Comparison of ENCODE assay signal across 8 cellular contexts in the genomic region with DNA sequence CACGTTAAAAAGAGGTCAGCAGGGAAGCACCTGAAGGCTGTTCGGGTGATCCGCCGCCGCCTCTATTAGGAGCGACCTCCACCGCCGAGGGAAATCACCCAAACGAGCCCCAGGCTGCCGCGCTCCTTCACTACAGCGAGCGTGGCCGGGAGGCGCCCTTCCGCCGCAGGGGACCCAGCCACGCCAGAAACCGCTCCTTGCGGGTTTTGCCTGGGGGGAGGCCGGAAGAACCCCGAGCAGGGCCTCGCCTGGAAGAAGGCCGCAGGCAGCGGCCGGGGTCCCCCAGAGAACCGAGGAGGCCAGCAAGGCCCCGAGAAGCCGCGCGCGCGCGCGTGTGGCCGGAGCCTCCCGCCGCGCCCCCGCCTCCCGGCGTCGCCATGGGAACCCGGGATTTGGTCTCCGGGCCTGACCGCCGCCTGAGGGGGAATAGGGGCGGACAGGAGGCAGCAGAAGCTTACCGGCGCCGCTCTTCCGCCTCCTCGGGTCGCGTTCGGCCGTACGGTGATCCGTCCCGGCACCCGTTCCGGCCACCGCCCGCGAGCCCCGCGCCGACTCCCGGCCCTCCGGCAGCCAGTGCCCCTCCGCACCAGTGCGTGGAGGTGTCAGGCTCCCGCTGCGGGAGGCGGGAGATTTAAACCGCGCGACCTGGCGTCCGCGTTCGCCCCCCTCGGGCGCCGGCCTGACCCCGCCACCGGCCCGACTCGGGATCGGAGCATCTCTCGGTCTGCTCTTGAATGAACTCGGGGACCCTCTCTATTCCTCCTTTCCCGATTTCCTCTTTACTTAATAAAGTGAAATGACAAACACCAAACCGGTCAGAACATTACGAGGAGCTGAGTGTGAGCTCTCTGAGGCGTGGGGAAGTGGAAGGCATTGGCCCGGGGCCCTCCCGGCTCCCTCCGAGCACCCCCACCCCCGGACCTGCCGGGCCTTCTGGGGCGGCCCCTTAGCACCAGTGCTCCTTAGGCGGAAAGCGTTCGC. TPM values are rescaled to one million over a fixed set of nuclear protein-coding genes. Genes with fewer than 3 reads are reported as not detected.
A peak's percentile ranks its signal among the peaks of the same experiment; 100 is the strongest.
DNase-seq lines count a peak whose midpoint lies in the region; ATAC-seq, FAIRE-seq and TF ChIP-seq lines count a peak whose summit lies in the region.

A gene (minus strand): TSS at position 606 of the 981 bp plus-strand sequence. CDS start 42,757 bp downstream, outside the sequence.

- H3K27me3 ChIP-seq in keratinocyte (ENCODE audit: control insufficient read depth, extremely low read depth, insufficient read depth, low read length), result no peaks in the 10 kb centered on the region

- TF ChIP-seq CTCF in A549 (IDR thresholded peaks at IDR 0.05) (no peak), keratinocyte (optimal IDR thresholded peaks at IDR 0.05 in 1 of 3, IDR thresholded peaks at IDR 0.05 in 1 of 3, conservative IDR thresholded peaks at IDR 0.05 in 1 of 3; ENCODE audit: extremely low read depth in 1 of 3, insufficient read depth in 2 of 3, low read length in 3 of 3) (peak in 1 of 3 experiments; percentile 13)

- POLR2A ChIA-PET in A549 (lab: Yijun Ruan, JAX), result interaction anchor here (0.7 to 1.8 kb wide), 3 partner anchors 236 to 283 kb away, joined by 3 to 16 read pairs (median 3); a partner anchor contains a TSS

- H4K20me1 ChIP-seq in keratinocyte (ENCODE audit: control insufficient read depth, extremely low read depth, insufficient read depth, low read length), result no peaks in the 10 kb centered on the region

- peaks cover 2% of the 10 kb centered on the region for H3K9me1 ChIP-seq in keratinocyte (ENCODE audit: control insufficient read depth, extremely low read depth, insufficient read depth, low read length)

- H2AFZ ChIP-seq in keratinocyte (ENCODE audit: control insufficient read depth, low read length), result peak within 1 kb of the TSS; percentile 97

- peak within 1 kb of the TSS; percentile 81 for H3K9ac ChIP-seq in keratinocyte (ENCODE audit: control insufficient read depth, extremely low read depth, insufficient read depth, low read length)

- TF ChIP-seq RAD21 in A549 (conservative IDR thresholded peaks at IDR 0.05 in 1 of 2, IDR thresholded peaks at IDR 0.05 in 1 of 2), result no peak

- peak; percentile 26 to 60 for DNase-seq in A549 (ENCODE audit: low read depth in 1 of 2, low spot score in 1 of 2)
- peak; percentile 78 for DNase-seq in NCI-H2196 (lab: John Stamatoyannopoulos, UW; ENCODE audit: unreplicated experiment)
- peak; percentile 27 for DNase-seq in activated CD4-positive, CD25-positive, alpha-beta regulatory T cell treated with anti-CD3 and anti-CD28 coated beads, Interleukin-2, amount 50 U/mL, for 16 hours (ENCODE audit: low read depth, low spot score)
- peak; percentile 38 for DNase-seq in central memory CD4-positive, alpha-beta T cell
- DNase-seq in keratinocyte (ENCODE audit: low read depth, low spot score), result no peak
- peak; percentile 78 for DNase-seq in stimulated activated CD4-positive, alpha-beta T cell treated with anti-CD3 and anti-CD28 coated beads, Interleukin-15, amount 100 ng/mL, for 24 hours

- CTCF ChIA-PET in A549 (lab: Yijun Ruan, JAX), result interaction anchor here (0.6 to 2.2 kb wide), 18 partner anchors 8 to 944 kb away, joined by 3 to 18 read pairs (median 4); a partner anchor contains a TSS

- no peaks in the 10 kb centered on the region for H3K79me2 ChIP-seq in keratinocyte (ENCODE audit: control insufficient read depth, insufficient read depth, low read length)

- H3K4me2 ChIP-seq in A549 (peak within 1 kb of the TSS; percentile 70), keratinocyte (ENCODE audit: control insufficient read depth, extremely low read depth, insufficient read depth, low read depth, low read length) (peak within 1 kb of the TSS; percentile 97)

- no peak for TF ChIP-seq EP300 in A549 (IDR thresholded peaks at IDR 0.05)

- no peaks in the 10 kb centered on the region for H3K9me3 ChIP-seq in A549
- H3K9me3 ChIP-seq in keratinocyte (ENCODE audit: control insufficient read depth, low read depth, low read length), result no peaks in the 10 kb centered on the region

- dilution Hi-C loops in keratinocyte (cut with MboI; ENCODE audit: extremely low pct_ligation_motif_present, low sequenced_read_pairs), result no loop called here

- H3K4me3 ChIP-seq in A549 (peak within 1 kb of the TSS; percentile 72), keratinocyte (ENCODE audit: control insufficient read depth in 2 of 3, extremely low read depth in 1 of 3, insufficient read depth in 2 of 3, low read depth in 1 of 3, low read length in 3 of 3) (peak within 1 kb of the TSS; percentile 78 to 88 (median 82))

- ATAC-seq in A549, result peak; percentile 87 to 88
- ATAC-seq in GM18517 (IDR thresholded peaks at IDR 0.05; ENCODE audit: unreplicated experiment), result peak; percentile 70
- peak; percentile 68 for ATAC-seq in HG02981 (IDR thresholded peaks at IDR 0.05; ENCODE audit: unreplicated experiment)

- no peaks in the 10 kb centered on the region for H3K36me3 ChIP-seq in keratinocyte (ENCODE audit: control insufficient read depth in 2 of 2, extremely low read depth in 1 of 2, insufficient read depth in 2 of 2, low read length in 2 of 2)

- 2% methylated on average over 60 of the region's 105 CpGs for WGBS in A549 (ENCODE audit: missing lambda C conversion rate)

- H3K4me1 ChIP-seq in A549, result peaks cover 6% of the 10 kb centered on the region; the same call in 2 of the 3 replicates
- H3K4me1 ChIP-seq in keratinocyte (ENCODE audit: control insufficient read depth, extremely low read depth, insufficient read depth, low read length), result peaks cover 5% of the 10 kb centered on the region

- peak; percentile 15; the same call in 1 of the 2 replicates for TF ChIP-seq POLR2A in A549 (IDR thresholded peaks at IDR 0.05; ENCODE audit: low read length)

- FAIRE-seq in A549 (lab: Jason Lieb, UNC) (no peak), keratinocyte (lab: Jason Lieb, UNC) (no peak)

- H3K27ac ChIP-seq in A549, result peak within 1 kb of the TSS; percentile 77 to 94
- H3K27ac ChIP-seq in keratinocyte (ENCODE audit: control insufficient read depth, insufficient read depth, low read length), result peak within 1 kb of the TSS; percentile 56

TF ChIP-seq in A549, 52 proteins besides CTCF, POLR2A, EP300 and RAD21 (continues in another document):
- no peak for TF ChIP-seq POLR2AphosphoS2 (conservative IDR thresholded peaks at IDR 0.05; ENCODE audit: low read length)
- no peak for TF ChIP-seq RCOR1 (IDR thresholded peaks at IDR 0.05; ENCODE audit: low read depth, low read length)
- TF ChIP-seq HOXB13 (CRISPR knock-in tag; IDR thresholded peaks at IDR 0.05; ENCODE audit: low read depth), result no peak
- TF ChIP-seq, protein P1, sequence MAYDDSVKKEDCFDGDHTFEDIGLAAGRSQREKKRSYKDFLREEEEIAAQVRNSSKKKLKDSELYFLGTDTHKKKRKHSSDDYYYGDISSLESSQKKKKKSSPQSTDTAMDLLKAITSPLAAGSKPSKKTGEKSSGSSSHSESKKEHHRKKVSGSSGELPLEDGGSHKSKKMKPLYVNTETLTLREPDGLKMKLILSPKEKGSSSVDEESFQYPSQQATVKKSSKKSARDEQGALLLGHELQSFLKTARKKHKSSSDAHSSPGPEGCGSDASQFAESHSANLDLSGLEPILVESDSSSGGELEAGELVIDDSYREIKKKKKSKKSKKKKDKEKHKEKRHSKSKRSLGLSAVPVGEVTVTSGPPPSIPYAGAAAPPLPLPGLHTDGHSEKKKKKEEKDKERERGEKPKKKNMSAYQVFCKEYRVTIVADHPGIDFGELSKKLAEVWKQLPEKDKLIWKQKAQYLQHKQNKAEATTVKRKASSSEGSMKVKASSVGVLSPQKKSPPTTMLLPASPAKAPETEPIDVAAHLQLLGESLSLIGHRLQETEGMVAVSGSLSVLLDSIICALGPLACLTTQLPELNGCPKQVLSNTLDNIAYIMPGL (CRISPR knock-in tag; IDR thresholded peaks at IDR 0.05; ENCODE audit: borderline replicate concordance), result peak; percentile 69
- TF ChIP-seq, protein P2, sequence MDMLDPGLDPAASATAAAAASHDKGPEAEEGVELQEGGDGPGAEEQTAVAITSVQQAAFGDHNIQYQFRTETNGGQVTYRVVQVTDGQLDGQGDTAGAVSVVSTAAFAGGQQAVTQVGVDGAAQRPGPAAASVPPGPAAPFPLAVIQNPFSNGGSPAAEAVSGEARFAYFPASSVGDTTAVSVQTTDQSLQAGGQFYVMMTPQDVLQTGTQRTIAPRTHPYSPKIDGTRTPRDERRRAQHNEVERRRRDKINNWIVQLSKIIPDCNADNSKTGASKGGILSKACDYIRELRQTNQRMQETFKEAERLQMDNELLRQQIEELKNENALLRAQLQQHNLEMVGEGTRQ (IDR thresholded peaks at IDR 0.05), result no peak
- peak; percentile 35; the same call in 1 of the 2 replicates for TF ChIP-seq KDM1A (IDR thresholded peaks at IDR 0.05; ENCODE audit: low read depth)
- TF ChIP-seq JUN (IDR thresholded peaks at IDR 0.05), result peak in 1 of 2 experiments; percentile 49; a peak in 1 of 5 replicates
- 0 out of 3 replicates have a peak, but pooled peaks have one; percentile 12 for TF ChIP-seq SMC3 (IDR thresholded peaks at IDR 0.05)
- TF ChIP-seq KDM5A (IDR thresholded peaks at IDR 0.05), result peak; percentile 51; the same call in 1 of the 2 replicates
- no peak for TF ChIP-seq FOSL2 (IDR thresholded peaks at IDR 0.05)
- no peak for TF ChIP-seq FOSL2 (CRISPR knock-in tag; IDR thresholded peaks at IDR 0.05)
- no peak for TF ChIP-seq ZFP36 (IDR thresholded peaks at IDR 0.05; ENCODE audit: borderline replicate concordance, partially characterized antibody)
- TF ChIP-seq, protein P3, sequence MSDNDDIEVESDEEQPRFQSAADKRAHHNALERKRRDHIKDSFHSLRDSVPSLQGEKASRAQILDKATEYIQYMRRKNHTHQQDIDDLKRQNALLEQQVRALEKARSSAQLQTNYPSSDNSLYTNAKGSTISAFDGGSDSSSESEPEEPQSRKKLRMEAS (IDR thresholded peaks at IDR 0.05), result peak; percentile 49; the same call in 1 of the 2 replicates
- TF ChIP-seq PHF8 (IDR thresholded peaks at IDR 0.05; ENCODE audit: borderline replicate concordance, low read depth), result peak; percentile 90
- no peak for TF ChIP-seq HDAC2 (IDR thresholded peaks at IDR 0.05)

RNA-seq across cellular contexts. Expression of the gene that starts here (rescaled TPM):
- polyA plus RNA-seq in A549 (2011; rRNA removed), result 4.7 and 6.0 TPM in 2 replicates
- 0.93 and 1.2 TPM in 2 replicates for polyA plus RNA-seq in A549 (2012; cell fraction: cytosol; rRNA removed)
- polyA plus RNA-seq in A549 (2012; cell fraction: nucleus; rRNA removed), result 1.5 and 2.1 TPM in 2 replicates
- 1.6 to 2.2 TPM (median 2.2 TPM) in 3 replicates for polyA plus RNA-seq in A549 (2017; fragmentation: RNase III; extraction: RNeasy Plus Mini Kit Qiagen cat#74134 plus additional on column Dnase treatment)
- 2.1 and 4.6 TPM in 2 replicates for polyA minus RNA-seq in A549 (2011; rRNA and poly(A)+ RNA removed)
- polyA plus RNA-seq in keratinocyte, result 1.1 to 2.2 TPM (median 1.8 TPM) in 3 replicates
- polyA plus RNA-seq in keratinocyte (2011; ENCODE audit: low read depth), result 1.7 TPM
- 0.57 and 1.5 TPM in 2 replicates for polyA plus RNA-seq in keratinocyte (2011; cell fraction: cytosol; rRNA removed)
- polyA plus RNA-seq in keratinocyte (2011; cell fraction: nucleus; rRNA removed), result 5.0 and 5.3 TPM in 2 replicates
- 0.79 and 1.0 TPM in 2 replicates for polyA plus RNA-seq in keratinocyte (2012; ENCODE audit: low replicate concordance)
- polyA minus RNA-seq in keratinocyte, result 1.5 to 1.7 TPM in 2 of 3 replicates, not detected in the other
- polyA minus RNA-seq in keratinocyte (2011; cell fraction: cytosol; rRNA and poly(A)+ RNA removed), result 0.77 TPM
- 2.7 and 3.2 TPM in 2 replicates for polyA minus RNA-seq in keratinocyte (2011; cell fraction: nucleus; rRNA and poly(A)+ RNA removed)
